19 cellular contexts compared by ENCODE assay signal in the genomic region with DNA sequence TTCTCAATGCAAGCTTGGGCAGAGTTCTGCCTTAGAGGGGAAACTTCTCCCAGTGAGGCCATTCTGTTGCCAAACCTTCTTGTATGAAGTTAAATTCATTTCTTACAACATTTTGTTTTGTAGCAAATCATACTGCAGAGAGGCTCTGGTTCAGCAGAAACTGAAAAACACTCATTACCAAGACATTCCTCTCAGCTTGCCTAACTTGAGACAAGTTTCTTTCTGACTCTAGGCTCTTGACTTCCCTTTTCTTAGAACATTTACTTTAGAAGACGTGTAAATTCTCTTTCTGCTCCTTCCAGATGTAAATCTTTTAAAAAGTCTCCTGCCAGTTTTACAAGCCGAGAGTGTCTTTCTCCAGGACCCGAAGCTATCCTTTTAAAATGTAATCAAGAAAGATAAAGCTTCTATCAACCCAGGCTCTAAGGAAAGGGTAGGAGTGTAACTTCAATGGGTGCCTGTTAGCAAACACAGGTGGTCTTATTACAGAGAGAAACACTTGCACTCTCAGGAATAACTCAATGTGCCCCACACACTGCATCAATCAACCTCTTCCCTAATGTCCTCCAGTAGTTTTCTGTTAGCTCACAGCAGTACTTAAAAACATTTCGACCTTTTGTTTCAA.
DNase-seq lines count a peak whose midpoint lies in the region; ATAC-seq, FAIRE-seq and TF ChIP-seq lines count a peak whose summit lies in the region.
"Had no signal": no experiment of that assay in that cellular context is flagged by ENCODE, and none has a peak within 500 bp of the region (broad histone marks: within the 10 kb centered on the region; RNA-seq: fewer than 3 reads in every experiment).

No MANE protein-coding gene starts in this region.

- H3K36me3 ChIP-seq in GM12878 (ENCODE audit: control insufficient read depth in 2 of 2, insufficient read depth in 2 of 2, low read length in 1 of 2) (no peaks in the 10 kb centered on the region), lower lobe of right lung (no peaks in the 10 kb centered on the region)
- H3K36me3 ChIP-seq: vagina had no signal

- RAD21 ChIA-PET in GM12878 (lab: Charles Lee; ENCODE audit: unreplicated experiment), result interaction anchor here (1.8 kb wide), 1 partner anchor 291 kb away, joined by 8 read pairs; no protein-coding TSS in a partner anchor

- CTCF ChIA-PET in GM12878 (lab: Yijun Ruan, JAX), result interaction anchor here (1.1 to 2.5 kb wide), 3 partner anchors 80 to 293 kb away, joined by 3 to 14 read pairs (median 4); no protein-coding TSS in a partner anchor

- H3K4me3 ChIP-seq in GM12878 (no peak overlapping the region), lower lobe of right lung (no peak overlapping the region)
- H3K4me3 ChIP-seq: A549, coronary artery, vagina had no signal

- H3K79me2 ChIP-seq in GM12878 (ENCODE audit: control insufficient read depth, insufficient read depth, low read length), result no peaks in the 10 kb centered on the region

- no peak for TF ChIP-seq RAD21 in GM12878 (IDR thresholded peaks at IDR 0.05; ENCODE audit: insufficient read depth, low read depth, low read length)

- no peak overlapping the region for H3K9ac ChIP-seq in GM12878 (ENCODE audit: control insufficient read depth, insufficient read depth, low read length)

- no peak for TF ChIP-seq EP300 in GM12878 (IDR thresholded peaks at IDR 0.05; ENCODE audit: borderline replicate concordance in 1 of 2, control insufficient read depth in 1 of 2, low read depth in 2 of 2, low read length in 2 of 2)

- no peak for DNase-seq in GM12878 (ENCODE audit: low read depth, low spot score)
- no peak for DNase-seq in lower lobe of right lung
- no peak for DNase-seq in NCI-H1092 (lab: John Stamatoyannopoulos, UW)
- DNase-seq in NCI-H748 (lab: John Stamatoyannopoulos, UW; ENCODE audit: unreplicated experiment), result no peak
- DNase-seq: activated CD4-positive, alpha-beta T cell treated with anti-CD3 and anti-CD28 coated beads, Interleukin-2, amount 50 U/mL, for 4 hours; activated naive CD4-positive, alpha-beta T cell treated with anti-CD3 and anti-CD28 coated beads, Interleukin-2, amount 50 U/mL, for 16 hours; hippocampal formation; Karpas-422; NCI-H2171 had no signal

- H3K4me2 ChIP-seq in GM12878 (ENCODE audit: control insufficient read depth, insufficient read depth), result no peak overlapping the region
- H3K4me2 ChIP-seq: A549 had no signal

- FAIRE-seq in GM12878 (lab: Jason Lieb, UNC), result peak; percentile 61
- FAIRE-seq: A549, endothelial cell of umbilical vein, GM18507 had no signal

- ATAC-seq in GM18498 (IDR thresholded peaks at IDR 0.05; ENCODE audit: unreplicated experiment) (peak; percentile 58), GM21529 (IDR thresholded peaks at IDR 0.05; ENCODE audit: unreplicated experiment) (peak; percentile 90), HG03378 (IDR thresholded peaks at IDR 0.05; ENCODE audit: unreplicated experiment) (peak; percentile 80), GM12878 (peak; percentile 84), GM19324 (IDR thresholded peaks at IDR 0.05; ENCODE audit: low FRiP score, unreplicated experiment) (no peak), lower lobe of right lung (no peak)
- ATAC-seq: A549 had no signal

- no peak for TF ChIP-seq POLR2A in GM12878 (IDR thresholded peaks at IDR 0.05; ENCODE audit: low read depth, low read length)

- no peak overlapping the region for H2AFZ ChIP-seq in GM12878 (ENCODE audit: control insufficient read depth, low read depth, low read length)

- H3K9me3 ChIP-seq in GM12878 (replicated peaks; ENCODE audit: control insufficient read depth, insufficient read depth, low read length), result no peaks in the 10 kb centered on the region
- no peaks in the 10 kb centered on the region for H3K9me3 ChIP-seq in lower lobe of right lung
- H3K9me3 ChIP-seq: A549, vagina had no signal

- intact Hi-C loops in GM12878 (cut with micrococcal nuclease; ENCODE audit: unreplicated experiment), result no loop called here
- intact Hi-C loops in lower lobe of right lung (cut with DNase I), result no loop called here

- no peaks in the 10 kb centered on the region for H3K27me3 ChIP-seq in GM12878 (replicated peaks in 1 of 2; ENCODE audit: control insufficient read depth in 2 of 2, insufficient read depth in 2 of 2, low read length in 1 of 2)
- H3K27me3 ChIP-seq in lower lobe of right lung (ENCODE audit: low read depth), result no peaks in the 10 kb centered on the region
- H3K27me3 ChIP-seq: vagina had no signal

- WGBS in GM12878 (ENCODE audit: insufficient coverage, insufficient replicate concordance, low lambda C conversion rate, missing lambda C conversion rate), result 1% methylated on average over 4 of the region's 4 CpGs

- TF ChIP-seq CTCF in GM12878 (IDR thresholded peaks at IDR 0.05 in 2 of 3, conservative IDR thresholded peaks at IDR 0.05 in 1 of 3; ENCODE audit: control insufficient read depth in 2 of 3, extremely low read depth in 1 of 3, insufficient read depth in 1 of 3, low read depth in 3 of 3, low read length in 3 of 3), result no peak
- no peak for TF ChIP-seq CTCF in lower lobe of right lung (IDR thresholded peaks at IDR 0.05)

- SMC1A ChIA-PET in GM12878 (lab: Charles Lee; ENCODE audit: uncharacterized antibody, unreplicated experiment), result interaction anchor here (0.9 to 2.8 kb wide), 3 partner anchors 50 to 291 kb away, joined by 4 to 11 read pairs (median 4); no protein-coding TSS in a partner anchor

- H3K4me1 ChIP-seq in GM12878 (ENCODE audit: control insufficient read depth, insufficient read depth, low read length), result no peaks in the 10 kb centered on the region
- no peaks in the 10 kb centered on the region for H3K4me1 ChIP-seq in lower lobe of right lung
- H3K4me1 ChIP-seq: A549, vagina had no signal

- no TSS peak for BruUV-seq in GM12878 (replicated peaks; lab: Mats Ljungman, UMichigan)

- H3K27ac ChIP-seq in GM12878 (ENCODE audit: control insufficient read depth, insufficient read depth), result no peak overlapping the region
- H3K27ac ChIP-seq in lower lobe of right lung, result no peak overlapping the region
- H3K27ac ChIP-seq: A549, C4-2B, coronary artery, vagina had no signal

- POLR2A ChIA-PET in GM12878 (lab: Charles Lee), result interaction anchor here (0.6 kb wide), 1 partner anchor 240 kb away, joined by 3 read pairs; no protein-coding TSS in a partner anchor

- in situ Hi-C loops in GM12878 (cut with MboI), result no loop called here

- no peaks in the 10 kb centered on the region for H4K20me1 ChIP-seq in GM12878 (ENCODE audit: control insufficient read depth, insufficient read depth)

TF ChIP-seq in GM12878, 131 proteins besides CTCF, POLR2A, EP300 and RAD21:
- TF ChIP-seq, protein P1, sequence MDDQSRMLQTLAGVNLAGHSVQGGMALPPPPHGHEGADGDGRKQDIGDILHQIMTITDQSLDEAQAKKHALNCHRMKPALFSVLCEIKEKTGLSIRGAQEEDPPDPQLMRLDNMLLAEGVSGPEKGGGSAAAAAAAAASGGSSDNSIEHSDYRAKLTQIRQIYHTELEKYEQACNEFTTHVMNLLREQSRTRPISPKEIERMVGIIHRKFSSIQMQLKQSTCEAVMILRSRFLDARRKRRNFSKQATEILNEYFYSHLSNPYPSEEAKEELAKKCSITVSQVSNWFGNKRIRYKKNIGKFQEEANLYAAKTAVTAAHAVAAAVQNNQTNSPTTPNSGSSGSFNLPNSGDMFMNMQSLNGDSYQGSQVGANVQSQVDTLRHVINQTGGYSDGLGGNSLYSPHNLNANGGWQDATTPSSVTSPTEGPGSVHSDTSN (IDR thresholded peaks at IDR 0.05; ENCODE audit: insufficient replicate concordance, low read depth, low read length), result no peak
- TF ChIP-seq TAF1 (IDR thresholded peaks at IDR 0.05; ENCODE audit: borderline replicate concordance, low read depth, low read length) (no peak), CHD1 (IDR thresholded peaks at IDR 0.05; ENCODE audit: low read depth, low read length) (no peak), CHD2 (IDR thresholded peaks at IDR 0.05; ENCODE audit: borderline replicate concordance, low read depth, low read length) (no peak), SPI1 (IDR thresholded peaks at IDR 0.05; ENCODE audit: borderline replicate concordance, insufficient read depth, low read depth, low read length) (peak; percentile 79), POLR2AphosphoS2 (IDR thresholded peaks at IDR 0.05; ENCODE audit: low read depth, low read length) (no peak)

Comparison
In these comparisons a context has a peak if more than half of its experiments do, and no peak if none do; other contexts are left out.
1. ATAC-seq: peak in GM18498 (single experiment), GM21529 (single experiment), HG03378 (single experiment) and GM12878 (single experiment); none in GM19324 (single experiment) and lower lobe of right lung (0 of 2).